25 cellular contexts compared by ENCODE assay signal in the genomic region with DNA sequence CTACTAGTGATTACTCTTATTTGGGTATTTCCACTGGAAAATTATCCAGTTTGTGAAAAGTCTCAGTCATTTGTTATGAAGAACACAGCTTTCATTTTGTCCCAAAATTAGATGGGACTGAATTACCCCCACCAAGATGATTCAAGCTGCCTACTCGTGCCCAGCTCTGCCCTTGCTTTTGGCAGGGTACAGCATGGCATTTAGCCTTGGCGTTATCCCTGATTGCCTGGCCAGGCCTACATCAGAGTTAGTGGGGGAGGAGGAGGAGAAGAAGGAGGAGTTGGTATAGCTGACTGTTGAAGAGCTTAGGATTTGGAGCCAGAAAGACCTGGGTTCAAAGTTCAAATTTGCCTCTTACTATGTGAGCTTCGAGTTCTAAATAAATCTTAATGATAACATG. TPM values are rescaled to one million over a fixed set of nuclear protein-coding genes. Genes with fewer than 3 reads are reported as not detected.
DNase-seq lines count a peak whose midpoint lies in the region; ATAC-seq, FAIRE-seq and TF ChIP-seq lines count a peak whose summit lies in the region.
"Had no signal": no experiment of that assay in that cellular context is flagged by ENCODE, and none has a peak within 500 bp of the region (broad histone marks: within the 10 kb centered on the region; RNA-seq: fewer than 3 reads in every experiment).

No MANE protein-coding gene starts in this region.

- no peaks in the 10 kb centered on the region for H3K27me3 ChIP-seq in subcutaneous abdominal adipose tissue (ENCODE audit: control insufficient read depth in 5 of 5, insufficient read depth in 4 of 5, low read length in 5 of 5)
- H3K27me3 ChIP-seq in naive thymus-derived CD4-positive, alpha-beta T cell (ENCODE audit: control insufficient read depth in 2 of 2, insufficient read depth in 2 of 2, low read length in 2 of 2): no peaks in the 10 kb centered on the region
- H3K27me3 ChIP-seq: BE2C, foreskin keratinocyte, pancreas had no signal

- H3K4me1 ChIP-seq in subcutaneous abdominal adipose tissue (ENCODE audit: control insufficient read depth in 5 of 5, insufficient read depth in 5 of 5, low read length in 5 of 5): peaks cover 7 to 43% (median 32%) of the 10 kb centered on the region in 5 donors
- peaks cover 0 to 6% of the 10 kb centered on the region in 2 donors for H3K4me1 ChIP-seq in naive thymus-derived CD4-positive, alpha-beta T cell (ENCODE audit: control insufficient read depth in 2 of 2, insufficient read depth in 2 of 2, low read length in 2 of 2)
- H3K4me1 ChIP-seq: BE2C had no signal

- no peak overlapping the region for H3K4me3 Mint-ChIP-seq in dendritic cell treated with granulocyte-macrophage colony-stimulating factor and Interleukin-4, amounts not matched to agents 40 ng/mL and 50 ng/mL, for 4 days
- H3K4me3 Mint-ChIP-seq in naive thymus-derived CD4-positive, alpha-beta T cell: no peak overlapping the region
- H3K4me3 Mint-ChIP-seq: central memory CD8-positive, alpha-beta T cell; nephron had no signal

- peaks cover 22% of the 10 kb centered on the region for H3K36me3 Mint-ChIP-seq in dendritic cell treated with granulocyte-macrophage colony-stimulating factor and Interleukin-4, amounts not matched to agents 40 ng/mL and 50 ng/mL, for 4 days (ENCODE audit: low read depth)
- peaks cover 0 to 2% (median 0%) of the 10 kb centered on the region in 5 donors for H3K36me3 Mint-ChIP-seq in naive thymus-derived CD4-positive, alpha-beta T cell

- H3K9me3 ChIP-seq in subcutaneous abdominal adipose tissue (ENCODE audit: control insufficient read depth in 5 of 5, low read length in 5 of 5): peaks cover 0 to 3% (median 0%) of the 10 kb centered on the region in 5 donors
- H3K9me3 ChIP-seq in naive thymus-derived CD4-positive, alpha-beta T cell (ENCODE audit: control insufficient read depth in 2 of 3, low read length in 3 of 3): no peaks in the 10 kb centered on the region
- H3K9me3 ChIP-seq: BE2C, pancreas had no signal

- H3K27me3 Mint-ChIP-seq in dendritic cell treated with granulocyte-macrophage colony-stimulating factor and Interleukin-4, amounts not matched to agents 40 ng/mL and 50 ng/mL, for 4 days: no peaks in the 10 kb centered on the region
- H3K27me3 Mint-ChIP-seq in naive thymus-derived CD4-positive, alpha-beta T cell: no peaks in the 10 kb centered on the region
- H3K27me3 Mint-ChIP-seq: central memory CD8-positive, alpha-beta T cell had no signal

- H3K36me3 ChIP-seq in subcutaneous abdominal adipose tissue (ENCODE audit: control insufficient read depth in 5 of 5, insufficient read depth in 5 of 5, low read length in 5 of 5): no peaks in the 10 kb centered on the region
- H3K36me3 ChIP-seq in naive thymus-derived CD4-positive, alpha-beta T cell (ENCODE audit: control insufficient read depth in 2 of 3, insufficient read depth in 3 of 3, low read length in 3 of 3): no peaks in the 10 kb centered on the region
- H3K36me3 ChIP-seq: BE2C, pancreas had no signal

- H3K27ac ChIP-seq in subcutaneous abdominal adipose tissue (ENCODE audit: low read depth, low read length): peak overlapping the region; percentile 73
- H3K27ac ChIP-seq in naive thymus-derived CD4-positive, alpha-beta T cell (ENCODE audit: low read depth, low read length): no peak overlapping the region
- H3K27ac ChIP-seq: foreskin keratinocyte had no signal

- intact Hi-C loops in dendritic cell treated with granulocyte-macrophage colony-stimulating factor and Interleukin-4, amounts not matched to agents 40 ng/mL and 50 ng/mL, for 4 days (cut with micrococcal nuclease): no loop called here
- intact Hi-C loops in naive thymus-derived CD4-positive, alpha-beta T cell (cut with micrococcal nuclease): no loop called here

- no peak overlapping the region for H3K4me3 ChIP-seq in subcutaneous abdominal adipose tissue (ENCODE audit: low read depth in 1 of 5, low read length in 5 of 5)
- H3K4me3 ChIP-seq in naive thymus-derived CD4-positive, alpha-beta T cell (ENCODE audit: low read length): no peak overlapping the region
- H3K4me3 ChIP-seq: pancreas had no signal

- peak overlapping the region; percentile 22 for H3K27ac Mint-ChIP-seq in dendritic cell treated with granulocyte-macrophage colony-stimulating factor and Interleukin-4, amounts not matched to agents 40 ng/mL and 50 ng/mL, for 4 days
- H3K27ac Mint-ChIP-seq in naive thymus-derived CD4-positive, alpha-beta T cell: no peak overlapping the region
- H3K27ac Mint-ChIP-seq: nephron had no signal

- POLR2A ChIA-PET in naive thymus-derived CD4-positive, alpha-beta T cell (lab: Charles Lee): no interaction called here

- no peak for TF ChIP-seq POLR2A in GM12892 (IDR thresholded peaks at IDR 0.05; ENCODE audit: low read depth, low read length)

- FAIRE-seq in GM12892 (lab: Jason Lieb, UNC): no peak
- FAIRE-seq: HTR-8/SVneo, pancreas, urothelium cell line had no signal

- DNase-seq in NCI-H446 treated with DMSO at 0.1 percent for 48 hours (lab: John Stamatoyannopoulos, UW) (peak; percentile 89), left lobe of liver (ENCODE audit: low spot score) (no peak), GM12892 (ENCODE audit: insufficient read length) (no peak), NCI-H146 (lab: John Stamatoyannopoulos, UW) (no peak)
- DNase-seq in naive thymus-derived CD4-positive, alpha-beta T cell: no peak
- DNase-seq: activated CD8-positive, alpha-beta memory T cell treated with anti-CD3 and anti-CD28 coated beads for 24 hours; activated naive CD4-positive, alpha-beta T cell; activated T-cell treated with anti-CD3 and anti-CD28 coated beads, Interleukin-2, amount 50 U/mL, for 1 hour; BE2C; DMS53; effector CD8-positive, alpha-beta T cell; erythroblast; foreskin keratinocyte; GF-D8; hippocampal formation; KBM-7; NCI-H1436 had no signal

- no peak overlapping the region for H3K9ac ChIP-seq in subcutaneous abdominal adipose tissue (ENCODE audit: low read length in 5 of 5)

- H3K9me3 Mint-ChIP-seq in dendritic cell treated with granulocyte-macrophage colony-stimulating factor and Interleukin-4, amounts not matched to agents 40 ng/mL and 50 ng/mL, for 4 days: peaks cover 37% of the 10 kb centered on the region
- H3K9me3 Mint-ChIP-seq in naive thymus-derived CD4-positive, alpha-beta T cell: peaks cover 0 to 11% (median under 1%) of the 10 kb centered on the region in 11 donors
- H3K9me3 Mint-ChIP-seq: central memory CD8-positive, alpha-beta T cell had no signal

- peak; percentile 47 for ATAC-seq in left lobe of liver
- no peak for ATAC-seq in naive thymus-derived CD4-positive, alpha-beta T cell
- ATAC-seq in HG02885 (IDR thresholded peaks at IDR 0.05; ENCODE audit: poor library complexity, unreplicated experiment): no peak
- ATAC-seq: foreskin keratinocyte had no signal

- H3K4me1 Mint-ChIP-seq in dendritic cell treated with granulocyte-macrophage colony-stimulating factor and Interleukin-4, amounts not matched to agents 40 ng/mL and 50 ng/mL, for 4 days (ENCODE audit: low read depth): peaks cover 63% of the 10 kb centered on the region
- peaks cover 0 to 9% (median 0%) of the 10 kb centered on the region in 7 donors for H3K4me1 Mint-ChIP-seq in naive thymus-derived CD4-positive, alpha-beta T cell

- CTCF ChIA-PET in naive thymus-derived CD4-positive, alpha-beta T cell (lab: Charles Lee): interaction anchor here (1.1 kb wide), 1 partner anchor 78 kb away, joined by 5 read pairs; no protein-coding TSS in a partner anchor

RNA-seq across cellular contexts. Expression of a gene that starts 47.4 kb away (rescaled TPM):
- 2.8 TPM for total RNA-seq in left lobe of liver
- 1.4 TPM for polyA plus RNA-seq in GM12892 (2012; ENCODE audit: missing spikeins)
- total RNA-seq in naive thymus-derived CD4-positive, alpha-beta T cell: 10 to 100 TPM in 4 of 5 experiments, 1 to 10 TPM in 1; 2.7 to 38.7 (median 20.2) TPM
- polyA plus RNA-seq in naive thymus-derived CD4-positive, alpha-beta T cell: 1 to 10 TPM; 3.2 to 3.6 TPM
